In the genomic region with DNA sequence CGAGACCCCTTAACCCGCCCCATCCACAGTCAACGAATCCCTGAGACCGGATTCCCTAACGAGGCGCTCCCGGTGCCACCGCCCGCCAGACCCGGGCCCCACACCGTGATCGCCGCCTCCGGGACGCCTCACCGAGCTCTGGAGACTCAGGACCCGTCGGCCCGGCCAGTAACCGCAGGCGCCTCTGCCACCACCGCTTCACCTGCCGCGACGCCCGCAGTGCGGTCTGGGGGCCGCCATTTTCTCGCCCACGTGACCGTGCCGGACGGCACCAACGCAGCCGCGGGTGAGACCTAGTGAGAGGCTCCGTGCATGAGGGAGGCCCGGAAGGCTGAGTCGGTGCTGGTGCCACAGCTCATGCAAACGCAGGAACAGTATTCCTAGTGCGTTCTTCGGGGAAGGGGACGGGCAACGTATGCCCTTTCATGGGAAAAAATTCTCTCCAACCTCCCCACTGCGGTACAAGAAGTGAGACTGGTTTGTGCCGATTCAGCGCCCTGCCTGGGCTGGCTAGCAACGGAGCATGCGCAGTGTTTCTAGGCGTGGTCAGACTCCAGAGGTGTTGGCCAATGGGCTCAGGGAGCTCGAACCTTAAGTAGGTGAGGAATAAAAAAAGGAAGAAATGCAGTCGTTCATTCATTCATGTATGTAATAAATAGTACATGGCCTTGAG, we compare ENCODE assay signal across 8 cellular contexts. TPM values are rescaled to one million over a fixed set of nuclear protein-coding genes. Genes with fewer than 3 reads are reported as not detected.
A peak's percentile ranks its signal among the peaks of the same experiment; 100 is the strongest.
DNase-seq lines count a peak whose midpoint lies in the region; ATAC-seq and TF ChIP-seq lines count a peak whose summit lies in the region.

A gene with protein sequence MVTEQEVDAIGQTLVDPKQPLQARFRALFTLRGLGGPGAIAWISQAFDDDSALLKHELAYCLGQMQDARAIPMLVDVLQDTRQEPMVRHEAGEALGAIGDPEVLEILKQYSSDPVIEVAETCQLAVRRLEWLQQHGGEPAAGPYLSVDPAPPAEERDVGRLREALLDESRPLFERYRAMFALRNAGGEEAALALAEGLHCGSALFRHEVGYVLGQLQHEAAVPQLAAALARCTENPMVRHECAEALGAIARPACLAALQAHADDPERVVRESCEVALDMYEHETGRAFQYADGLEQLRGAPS (minus strand): TSS at position 246 of the 673 bp plus-strand sequence. CDS start 3,860 bp downstream, outside the sequence.

- no peak for TF ChIP-seq CTCF in testis (IDR thresholded peaks at IDR 0.05)

- no peaks in the 10 kb centered on the region for H3K9me3 ChIP-seq in testis

- peaks cover 36% of the 10 kb centered on the region for H3K4me1 Mint-ChIP-seq in activated naive CD4-positive, alpha-beta T cell treated with anti-CD3 and anti-CD28 coated beads, Interleukin-2, amount 50 U/mL, for 24 hours

- ATAC-seq in HG02571 (IDR thresholded peaks at IDR 0.05; ENCODE audit: unreplicated experiment) (peak; percentile 69), SK-N-SH treated with all-trans-retinoic acid at 6 μM for 48 hours (peak; percentile 96)

- H3K9me3 Mint-ChIP-seq in activated naive CD4-positive, alpha-beta T cell treated with anti-CD3 and anti-CD28 coated beads, Interleukin-2, amount 50 U/mL, for 24 hours: no peaks in the 10 kb centered on the region

- H3K27me3 ChIP-seq in testis: no peaks in the 10 kb centered on the region

- H3K4me3 Mint-ChIP-seq in activated naive CD4-positive, alpha-beta T cell treated with anti-CD3 and anti-CD28 coated beads, Interleukin-2, amount 50 U/mL, for 24 hours: peak within 1 kb of the TSS; percentile 96

- intact Hi-C loops in testis (cut with DNase I; ENCODE audit: low total_unique reads): no loop called here

- H3K27ac ChIP-seq in testis: peak within 1 kb of the TSS; percentile 88 to 89

- peak within 1 kb of the TSS; percentile 78 to 81 for H3K4me3 ChIP-seq in testis

- H3K36me3 Mint-ChIP-seq in activated naive CD4-positive, alpha-beta T cell treated with anti-CD3 and anti-CD28 coated beads, Interleukin-2, amount 50 U/mL, for 24 hours: peaks cover 5% of the 10 kb centered on the region

- WGBS in testis, 2 donors: 1% methylated on average over 15 to 40 of the region's 52 CpGs

- DNase-seq in GM04504 (ENCODE audit: low read depth): peak; percentile 92
- peak; percentile 95 for DNase-seq in NCI-H1092 (lab: John Stamatoyannopoulos, UW)
- DNase-seq in glomerular endothelial cell (ENCODE audit: extremely low read depth, low read depth, low spot score): peak; percentile 93
- peak; percentile 94 for DNase-seq in occipital lobe (lab: John Stamatoyannopoulos, UW)
- DNase-seq in testis: peak; percentile 97

- H3K27ac Mint-ChIP-seq in activated naive CD4-positive, alpha-beta T cell treated with anti-CD3 and anti-CD28 coated beads, Interleukin-2, amount 50 U/mL, for 24 hours: peak within 1 kb of the TSS; percentile 99

- H3K4me1 ChIP-seq in testis: peaks cover 14% of the 10 kb centered on the region

- no peaks in the 10 kb centered on the region for H3K36me3 ChIP-seq in testis (ENCODE audit: low read depth, missing control alignments)

- TF ChIP-seq POLR2A in testis (IDR thresholded peaks at IDR 0.05): no peak

- H3K27me3 Mint-ChIP-seq in activated naive CD4-positive, alpha-beta T cell treated with anti-CD3 and anti-CD28 coated beads, Interleukin-2, amount 50 U/mL, for 24 hours: no peaks in the 10 kb centered on the region

TF ChIP-seq in SK-N-SH treated with all-trans-retinoic acid at 6 μM for 48 hours, 23 proteins besides CTCF, POLR2A, EP300 and RAD21:
- no peak for TF ChIP-seq ZC3H10 (CRISPR knock-in tag; IDR thresholded peaks at IDR 0.05)
- TF ChIP-seq ARNTL (CRISPR knock-in tag; IDR thresholded peaks at IDR 0.05; ENCODE audit: borderline replicate concordance, low read depth): no peak
- no peak for TF ChIP-seq TCF4 (CRISPR knock-in tag; IDR thresholded peaks at IDR 0.05; ENCODE audit: borderline replicate concordance)
- TF ChIP-seq CREB5 (CRISPR knock-in tag; IDR thresholded peaks at IDR 0.05; ENCODE audit: low read depth): no peak
- TF ChIP-seq ISL1 (CRISPR knock-in tag; IDR thresholded peaks at IDR 0.05): no peak
- no peak for TF ChIP-seq TOX (CRISPR knock-in tag; IDR thresholded peaks at IDR 0.05; ENCODE audit: borderline replicate concordance)
- TF ChIP-seq BACH2 (CRISPR knock-in tag; IDR thresholded peaks at IDR 0.05; ENCODE audit: borderline replicate concordance): no peak
- no peak for TF ChIP-seq PPARA (CRISPR knock-in tag; IDR thresholded peaks at IDR 0.05; ENCODE audit: borderline replicate concordance)

RNA-seq across cellular contexts. Expression of the gene that starts here (rescaled TPM):
- total RNA-seq in glomerular endothelial cell (22.9 and 28.7 TPM in 2 replicates), occipital lobe (10.6 TPM), testis (10 to 100 TPM; 23.5 to 29.1 TPM)
- 10.7 TPM for polyA plus RNA-seq in testis (ENCODE audit: insufficient read depth, low read depth, low replicate concordance)

Comparison
In these comparisons a context has a peak if more than half of its experiments do, and no peak if none do; other contexts are left out.
1. Peak in every context shown above with its lines: DNase-seq, ATAC-seq, H3K4me3 ChIP-seq and H3K27ac ChIP-seq.